ENCODE assay signal across 8 cellular contexts in the genomic region with DNA sequence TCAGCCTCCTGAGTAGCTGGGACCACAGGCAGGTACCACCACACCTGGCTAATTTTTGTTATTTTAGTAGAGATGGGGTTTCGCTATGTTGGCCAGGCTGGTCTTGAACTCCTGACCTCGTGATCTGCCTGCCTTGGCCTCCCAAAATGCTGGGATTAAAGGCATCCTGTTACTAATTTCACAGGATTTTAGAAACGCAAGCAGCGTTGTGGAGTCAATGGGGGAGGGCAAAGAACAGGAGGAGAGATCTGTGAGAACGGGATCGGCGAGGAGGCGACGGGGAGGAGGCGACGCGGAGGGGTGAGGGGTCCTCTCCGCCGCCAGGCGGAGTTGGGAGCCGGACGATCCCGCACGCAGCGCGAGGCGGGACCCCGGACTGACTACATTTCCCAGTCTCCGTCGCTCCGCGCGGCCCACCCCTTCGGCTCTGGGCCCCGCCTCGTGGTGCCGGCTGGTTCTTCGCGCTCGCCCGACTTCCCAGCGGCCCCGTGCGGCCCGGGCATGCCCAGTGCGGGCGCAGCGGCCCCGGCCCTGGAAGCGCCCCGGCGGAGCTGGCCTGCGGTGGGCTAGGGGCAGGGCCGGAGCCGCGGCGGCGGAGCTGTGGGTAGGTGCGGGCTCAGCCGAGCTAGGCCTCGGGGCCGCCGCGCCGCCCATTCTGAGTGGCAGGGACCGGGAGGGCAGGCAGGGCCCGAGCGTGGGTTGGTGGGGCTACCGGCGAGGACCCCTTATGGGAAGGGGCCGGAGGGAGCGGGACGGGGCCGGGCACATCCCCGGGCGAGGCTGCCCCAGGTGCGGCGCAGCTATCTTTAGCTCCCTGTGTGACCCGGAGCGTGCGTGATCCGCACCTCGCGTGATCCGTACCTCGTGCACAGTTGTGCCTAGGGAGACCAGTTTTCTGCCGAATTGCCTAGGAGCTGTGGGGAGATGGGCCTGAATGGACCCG. TPM values are rescaled to one million over a fixed set of nuclear protein-coding genes. Genes with fewer than 3 reads are reported as not detected.
DNase-seq lines count a peak whose midpoint lies in the region; ATAC-seq and TF ChIP-seq lines count a peak whose summit lies in the region.

Gene EI24 (plus strand): TSS at position 508 of the 943 bp plus-strand sequence. CDS start 3,051 bp downstream, outside the sequence.

- H3K27ac ChIP-seq in right cardiac atrium (ENCODE audit: low read length) (peak within 1 kb of the TSS; percentile 41), vagina (peak within 1 kb of the TSS; percentile 90)

- TF ChIP-seq POLR2A in vagina (IDR thresholded peaks at IDR 0.05) = peak in 1 of 2 donors; percentile 49

- 1% methylated on average over 83 of the region's 83 CpGs for WGBS in right cardiac atrium

- H3K36me3 ChIP-seq in vagina = peaks cover 0 to 15% of the 10 kb centered on the region in 2 donors

- intact Hi-C loops in right cardiac atrium (cut with DNase I) (loop anchor here in 1 of 4 donors (10.0 kb wide), 1 partner anchor 74 kb away; the partner anchor contains the start of gene FEZ1), vagina (cut with DNase I) (no loop called here)

- H3K27me3 ChIP-seq in right cardiac atrium (ENCODE audit: control insufficient read depth, insufficient read depth) (no peaks in the 10 kb centered on the region), vagina (no peaks in the 10 kb centered on the region)

- H3K9me3 ChIP-seq in right cardiac atrium (ENCODE audit: control insufficient read depth, low read length) = no peaks in the 10 kb centered on the region
- no peaks in the 10 kb centered on the region for H3K9me3 ChIP-seq in vagina

- ATAC-seq in GM18498 (IDR thresholded peaks at IDR 0.05; ENCODE audit: unreplicated experiment) (peak; percentile 98), HG02885 (IDR thresholded peaks at IDR 0.05; ENCODE audit: poor library complexity, unreplicated experiment) (peak; percentile 97), right cardiac atrium (peak; percentile 100)

- H3K4me1 ChIP-seq in right cardiac atrium (ENCODE audit: control insufficient read depth, insufficient read depth, low read length) = peaks cover 2% of the 10 kb centered on the region
- H3K4me1 ChIP-seq in vagina = peaks cover 28% of the 10 kb centered on the region

- peak; percentile 34 to 75 (median 75) for TF ChIP-seq CTCF in vagina (IDR thresholded peaks at IDR 0.05)

- peak within 1 kb of the TSS; percentile 88 for H3K4me3 ChIP-seq in right cardiac atrium (ENCODE audit: low read length)
- H3K4me3 ChIP-seq in vagina = peak within 1 kb of the TSS; percentile 90 to 100

- DNase-seq in NCI-H1694 (lab: John Stamatoyannopoulos, UW) = peak; percentile 37
- DNase-seq in T-helper 2 cell = peak; percentile 74 to 93 (median 82)
- peak; percentile 40 to 94 (median 83) for DNase-seq in anterior cingulate cortex (lab: John Stamatoyannopoulos, UW)
- peak; percentile 94 to 98 (median 97) for DNase-seq in right cardiac atrium
- DNase-seq in putamen (ENCODE audit: low spot score) = peak; percentile 91
- DNase-seq in vagina (ENCODE audit: extremely low spot score in 2 of 2) = no peak

RNA-seq across cellular contexts. Expression of gene EI24, which starts in this region (rescaled TPM):
- 10 to 100 TPM; 60.2 to 69.2 (median 64.0) TPM for total RNA-seq in right cardiac atrium
- 33.8 TPM for polyA plus RNA-seq in right cardiac atrium
- total RNA-seq in vagina = 70.7 TPM

Comparison
In these comparisons a context has a peak if more than half of its experiments do, and no peak if none do; other contexts are left out.
1. DNase-seq: peak in NCI-H1694 (single experiment), T-helper 2 cell (5 of 5), anterior cingulate cortex (58 of 58), right cardiac atrium (3 of 3) and putamen (single experiment); none in vagina (0 of 2).
2. Peak in every context shown above with its lines, with median percentiles within 50 percentile points of each other: ATAC-seq.